ENCODE assay signal across 26 cellular contexts in genomic region chr20:53712212-53712977, GRCh38.
DNase-seq lines count a peak whose midpoint lies in the region; ATAC-seq, FAIRE-seq and TF ChIP-seq lines count a peak whose summit lies in the region.
"Had no signal": no experiment of that assay in that cellular context is flagged by ENCODE, and none has a peak within 500 bp of the region (broad histone marks: within the 10 kb centered on the region; RNA-seq: fewer than 3 reads in every experiment).

No MANE protein-coding gene starts in this region.

- H3K4me1 ChIP-seq in OCI-LY1 (ENCODE audit: insufficient read depth, low read length, severe bottlenecking): peaks cover 64% of the 10 kb centered on the region

- intact Hi-C loops in activated CD8-positive, alpha-beta T cell treated with anti-CD3 and anti-CD28 coated beads for 36 hours (cut with micrococcal nuclease): no loop called here

- DNase-seq in HTR-8/SVneo (ENCODE audit: insufficient read length, low spot score) (no peak), kidney tubule cell (ENCODE audit: low spot score) (peak; percentile 19)
- DNase-seq in activated CD8-positive, alpha-beta T cell treated with anti-CD3 and anti-CD28 coated beads for 36 hours: no peak
- DNase-seq: activated CD4-positive, alpha-beta T cell treated with anti-CD3 and anti-CD28 coated beads for 4 hours; activated naive CD4-positive, alpha-beta T cell treated with Interleukin-2 at 50 U/mL for 16 hours; activated T-cell treated with anti-CD3 and anti-CD28 coated beads, Interleukin-2, amount 50 U/mL, for 72 hours; CD4-positive, alpha-beta T cell; effector CD8-positive, alpha-beta T cell; foreskin melanocyte; GM23248; immature natural killer cell; left ventricle myocardium inferior; NCI-H2171; NCI-H510A treated with DMSO at 0.1 percent for 48 hours; stimulated activated CD4-positive, alpha-beta T cell treated with anti-CD3 and anti-CD28 coated beads, Interleukin-15, amount 100 ng/mL, for 24 hours; stimulated activated naive CD8-positive, alpha-beta T cell treated with anti-CD3 and anti-CD28 coated beads, Interleukin-15, amount 100 ng/mL, for 72 hours; transverse colon had no signal

- no peaks in the 10 kb centered on the region for H4K20me1 ChIP-seq in OCI-LY1 (ENCODE audit: insufficient read depth, low read length)

- H3K36me3 ChIP-seq in OCI-LY1 (ENCODE audit: insufficient read depth, low read length): no peaks in the 10 kb centered on the region
- H3K36me3 ChIP-seq: left ventricle myocardium inferior, SJSA1, transverse colon had no signal

- peaks cover 3% of the 10 kb centered on the region; the same call in 1 of the 2 replicates for H3F3A ChIP-seq in OCI-LY1 (ENCODE audit: insufficient read depth, low read length)

- no peaks in the 10 kb centered on the region for H3K27me3 ChIP-seq in OCI-LY1 (ENCODE audit: insufficient read depth, low read length)
- H3K27me3 ChIP-seq: SJSA1, transverse colon had no signal

- FAIRE-seq in HTR-8/SVneo (lab: Jason Lieb, UNC): peak; percentile 46
- FAIRE-seq: G401.6, RCC 7860 had no signal

- no peak overlapping the region for H3K4me3 Mint-ChIP-seq in activated CD8-positive, alpha-beta T cell treated with anti-CD3 and anti-CD28 coated beads for 36 hours
- H3K4me3 Mint-ChIP-seq: activated T-cell treated with anti-CD3 and anti-CD28 coated beads, Interleukin-2, amount 50 U/mL, for 72 hours; CD4-positive, alpha-beta T cell; immature natural killer cell; mesothelial cell of epicardium; stimulated activated naive CD8-positive, alpha-beta T cell treated with anti-CD3 and anti-CD28 coated beads, Interleukin-15, amount 100 ng/mL, for 72 hours had no signal

- H3K9me3 ChIP-seq in OCI-LY1 (ENCODE audit: low read length): no peaks in the 10 kb centered on the region
- H3K9me3 ChIP-seq: left ventricle myocardium inferior, SJSA1, transverse colon had no signal

- no peaks in the 10 kb centered on the region for H3K27me3 Mint-ChIP-seq in activated CD8-positive, alpha-beta T cell treated with anti-CD3 and anti-CD28 coated beads for 36 hours
- H3K27me3 Mint-ChIP-seq: CD4-positive, alpha-beta T cell; naive thymus-derived CD8-positive, alpha-beta T cell; stimulated activated naive CD8-positive, alpha-beta T cell treated with anti-CD3 and anti-CD28 coated beads, Interleukin-15, amount 100 ng/mL, for 72 hours had no signal

- CTCF ChIA-PET in activated CD8-positive, alpha-beta T cell treated with anti-CD3 and anti-CD28 coated beads for 36 hours (lab: Charles Lee): interaction anchor here (0.6 kb wide), 1 partner anchor 25 kb away, joined by 5 read pairs; no protein-coding TSS in a partner anchor

- peak overlapping the region; percentile 98 for H3K27ac ChIP-seq in OCI-LY1 (ENCODE audit: low read depth, low read length, poor library complexity, severe bottlenecking)
- H3K27ac ChIP-seq: GM23248, left ventricle myocardium inferior, SJSA1, transverse colon had no signal

- no peak overlapping the region for H3K4me3 ChIP-seq in OCI-LY1 (ENCODE audit: low read depth, low read length, poor library complexity, severe bottlenecking)
- H3K4me3 ChIP-seq: GM23248, left ventricle myocardium inferior, SJSA1, transverse colon had no signal

- H2AFZ ChIP-seq in OCI-LY1 (ENCODE audit: low read length): peak overlapping the region; percentile 28; the same call in 1 of the 2 replicates
- H2AFZ ChIP-seq: GM23248 had no signal

- TF ChIP-seq CTCF in OCI-LY1 (IDR thresholded peaks at IDR 0.05; ENCODE audit: low read length): no peak
- TF ChIP-seq CTCF in subcutaneous adipose tissue (IDR thresholded peaks at IDR 0.05; ENCODE audit: low read depth): peak; percentile 77
- TF ChIP-seq CTCF in activated CD8-positive, alpha-beta T cell treated with anti-CD3 and anti-CD28 coated beads for 36 hours (IDR thresholded peaks at IDR 0.05): no peak

- no peaks in the 10 kb centered on the region for H3K9me2 ChIP-seq in OCI-LY1 (ENCODE audit: low read depth, low read length)

- H3K4me1 Mint-ChIP-seq in activated CD8-positive, alpha-beta T cell treated with anti-CD3 and anti-CD28 coated beads for 36 hours (ENCODE audit: low read depth): peaks cover 36% of the 10 kb centered on the region

- ATAC-seq in GM21619 (IDR thresholded peaks at IDR 0.05; ENCODE audit: unreplicated experiment) (no peak), HG02884 (IDR thresholded peaks at IDR 0.05; ENCODE audit: unreplicated experiment) (no peak)
- ATAC-seq in activated CD8-positive, alpha-beta T cell treated with anti-CD3 and anti-CD28 coated beads for 36 hours: no peak
- ATAC-seq: naive thymus-derived CD8-positive, alpha-beta T cell; stimulated activated naive CD8-positive, alpha-beta T cell treated with anti-CD3 and anti-CD28 coated beads, Interleukin-15, amount 100 ng/mL, for 72 hours had no signal

- no peak overlapping the region for H3K27ac Mint-ChIP-seq in activated CD8-positive, alpha-beta T cell treated with anti-CD3 and anti-CD28 coated beads for 36 hours
- H3K27ac Mint-ChIP-seq: activated T-cell treated with anti-CD3 and anti-CD28 coated beads, Interleukin-2, amount 50 U/mL, for 72 hours; immature natural killer cell; mesothelial cell of epicardium had no signal

- H3K79me2 ChIP-seq in OCI-LY1 (ENCODE audit: insufficient read depth, low read length): no peaks in the 10 kb centered on the region

- POLR2A ChIA-PET in activated CD8-positive, alpha-beta T cell treated with anti-CD3 and anti-CD28 coated beads for 36 hours (lab: Charles Lee): interaction anchor here (1.1 kb wide), 1 partner anchor 25 kb away, joined by 3 read pairs; no protein-coding TSS in a partner anchor

- no peaks in the 10 kb centered on the region for H3K9me3 Mint-ChIP-seq in activated CD8-positive, alpha-beta T cell treated with anti-CD3 and anti-CD28 coated beads for 36 hours
- H3K9me3 Mint-ChIP-seq: activated T-cell treated with anti-CD3 and anti-CD28 coated beads, Interleukin-2, amount 50 U/mL, for 72 hours; CD4-positive, alpha-beta T cell; immature natural killer cell; mesothelial cell of epicardium; naive thymus-derived CD8-positive, alpha-beta T cell; stimulated activated naive CD8-positive, alpha-beta T cell treated with anti-CD3 and anti-CD28 coated beads, Interleukin-15, amount 100 ng/mL, for 72 hours had no signal

- H3K36me3 Mint-ChIP-seq in activated CD8-positive, alpha-beta T cell treated with anti-CD3 and anti-CD28 coated beads for 36 hours (ENCODE audit: low read depth): no peaks in the 10 kb centered on the region
- H3K36me3 Mint-ChIP-seq: immature natural killer cell; mesothelial cell of epicardium; naive thymus-derived CD8-positive, alpha-beta T cell had no signal

- H3K9ac ChIP-seq in OCI-LY1 (ENCODE audit: low read length): peak overlapping the region; percentile 52
- H3K9ac ChIP-seq: GM23248 had no signal

- peak overlapping the region; percentile 31 for H3K4me2 ChIP-seq in OCI-LY1 (ENCODE audit: low read length)
